In the genomic region with DNA sequence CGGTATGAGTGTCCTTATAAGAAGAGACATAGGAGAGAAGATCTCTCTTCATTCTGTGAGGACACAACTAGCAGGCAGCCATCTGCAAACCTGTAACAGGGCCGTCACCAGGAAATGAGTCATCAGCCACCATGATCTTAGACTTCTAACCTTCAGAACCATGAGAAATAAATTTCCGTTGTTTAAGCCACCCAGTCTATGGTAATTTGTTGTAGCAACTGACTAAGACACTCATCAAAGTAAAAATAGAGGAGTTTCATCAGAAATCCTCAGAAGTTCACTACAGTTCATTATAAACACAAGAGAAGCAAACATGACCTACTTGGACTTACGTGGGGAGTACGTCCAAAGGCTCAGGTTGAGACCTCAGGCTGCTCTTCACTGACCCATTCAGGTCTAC, we compare ENCODE assay signal across 14 cellular contexts.
DNase-seq lines count a peak whose midpoint lies in the region; TF ChIP-seq lines count a peak whose summit lies in the region.
"Had no signal": no experiment of that assay in that cellular context is flagged by ENCODE, and none has a peak within 500 bp of the region (broad histone marks: within the 10 kb centered on the region; RNA-seq: fewer than 3 reads in every experiment).

No MANE protein-coding gene starts in this region.

- 80 to 82% methylated on average over 5 of the region's 5 CpGs for WGBS in sigmoid colon, 2 donors

- TF ChIP-seq CTCF in sigmoid colon (IDR thresholded peaks at IDR 0.05): no peak
- TF ChIP-seq CTCF in nephron progenitor cell (IDR thresholded peaks at IDR 0.05): no peak

- DNase-seq in A172 (ENCODE audit: low spot score) (peak; percentile 94), GM04504 (ENCODE audit: low read depth) (peak; percentile 86), RKO (ENCODE audit: low spot score) (peak; percentile 64), fibroblast of peridontal ligament (ENCODE audit: extremely low read depth) (peak; percentile 82), middle frontal gyrus (ENCODE audit: extremely low spot score, low spot score) (no peak), dermis blood vessel endothelial cell (no peak), sigmoid colon (no peak), nephron progenitor cell (no peak)
- DNase-seq: activated naive CD8-positive, alpha-beta T cell treated with anti-CD3 and anti-CD28 coated beads, Interleukin-2, amount 10 ng/mL, durations not matched to agents 7 days and 5 days; CD4-positive, alpha-beta memory T cell; NCI-H446 treated with DMSO at 0.1 percent for 48 hours had no signal

- TF ChIP-seq POLR2A in sigmoid colon (IDR thresholded peaks at IDR 0.05): no peak

- no peaks in the 10 kb centered on the region for H3K9me3 ChIP-seq in sigmoid colon
- H3K9me3 ChIP-seq: prostate gland had no signal

- H3K4me3 Mint-ChIP-seq in nephron progenitor cell: no peak overlapping the region
- H3K4me3 Mint-ChIP-seq: activated naive CD8-positive, alpha-beta T cell treated with anti-CD3 and anti-CD28 coated beads, Interleukin-2, amount 10 ng/mL, durations not matched to agents 7 days and 5 days; CD4-positive, alpha-beta memory T cell had no signal

- no peaks in the 10 kb centered on the region for H3K36me3 ChIP-seq in sigmoid colon
- H3K36me3 ChIP-seq: prostate gland had no signal

- intact Hi-C loops in sigmoid colon (cut with DNase I): no loop called here

- H3K27ac ChIP-seq in sigmoid colon: no peak overlapping the region
- H3K27ac ChIP-seq: KMS-11, prostate gland, SK-N-MC had no signal

- no peaks in the 10 kb centered on the region for H3K27me3 ChIP-seq in sigmoid colon

- peaks cover 51% of the 10 kb centered on the region for H3K36me3 Mint-ChIP-seq in nephron progenitor cell (ENCODE audit: low read depth)
- H3K36me3 Mint-ChIP-seq: activated naive CD8-positive, alpha-beta T cell treated with anti-CD3 and anti-CD28 coated beads, Interleukin-2, amount 10 ng/mL, durations not matched to agents 7 days and 5 days; CD4-positive, alpha-beta memory T cell had no signal

- TF ChIP-seq EP300 in sigmoid colon (IDR thresholded peaks at IDR 0.05): no peak

- H3K27ac Mint-ChIP-seq in nephron progenitor cell: no peak overlapping the region
- H3K27ac Mint-ChIP-seq: activated naive CD8-positive, alpha-beta T cell treated with anti-CD3 and anti-CD28 coated beads, Interleukin-2, amount 10 ng/mL, durations not matched to agents 7 days and 5 days had no signal

- peaks cover 5% of the 10 kb centered on the region for H3K4me1 Mint-ChIP-seq in nephron progenitor cell
- H3K4me1 Mint-ChIP-seq: activated naive CD8-positive, alpha-beta T cell treated with anti-CD3 and anti-CD28 coated beads, Interleukin-2, amount 10 ng/mL, durations not matched to agents 7 days and 5 days; CD4-positive, alpha-beta memory T cell had no signal

- H3K27me3 Mint-ChIP-seq in nephron progenitor cell (ENCODE audit: low read depth, poor library complexity): peaks cover 7% of the 10 kb centered on the region
- H3K27me3 Mint-ChIP-seq: activated naive CD8-positive, alpha-beta T cell treated with anti-CD3 and anti-CD28 coated beads, Interleukin-2, amount 10 ng/mL, durations not matched to agents 7 days and 5 days; CD4-positive, alpha-beta memory T cell had no signal

- H3K9me3 Mint-ChIP-seq in nephron progenitor cell: no peaks in the 10 kb centered on the region

- no peak overlapping the region for H3K4me3 ChIP-seq in sigmoid colon
- H3K4me3 ChIP-seq: prostate gland, SK-N-MC had no signal

- H3K4me1 ChIP-seq in sigmoid colon: no peaks in the 10 kb centered on the region
- H3K4me1 ChIP-seq: prostate gland had no signal

Comparison
In these comparisons a context has a peak if more than half of its experiments do, and no peak if none do; other contexts are left out.
1. DNase-seq: peak in A172 (single experiment), GM04504 (single experiment), RKO (single experiment) and fibroblast of peridontal ligament (single experiment); none in middle frontal gyrus (single experiment), dermis blood vessel endothelial cell (single experiment), sigmoid colon (single experiment) and nephron progenitor cell (single experiment).